ENCODE assay signal across 1 cellular context in the genomic region with DNA sequence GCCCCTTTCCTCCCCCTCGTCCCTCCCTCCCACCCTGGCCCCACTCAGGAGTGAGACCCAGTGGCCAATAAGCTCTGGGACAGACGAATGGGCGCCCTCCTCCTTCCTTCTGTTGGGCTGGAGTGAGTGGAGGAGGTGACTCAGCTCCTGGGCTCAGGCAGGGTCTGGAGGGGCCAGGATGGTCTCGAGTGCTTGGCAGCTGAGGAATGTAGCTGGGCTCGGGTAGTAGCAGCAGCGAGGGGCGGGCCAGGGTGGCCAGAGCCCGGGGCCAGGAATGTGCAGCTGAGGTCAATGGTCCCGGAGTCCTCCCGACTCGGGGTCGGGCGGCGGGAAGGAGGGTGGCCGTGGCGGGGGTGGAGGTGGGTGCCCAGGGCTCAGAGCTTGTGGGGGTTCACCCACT.
TF ChIP-seq lines count a peak whose summit lies in the region.

No MANE protein-coding gene starts in this region.

TF ChIP-seq in endothelial cell of umbilical vein, 7 proteins besides CTCF, POLR2A, EP300 and RAD21:
- TF ChIP-seq POLR2AphosphoS5 (IDR thresholded peaks at IDR 0.05; ENCODE audit: insufficient read depth, low read depth, low read length) (no peak), MYC (IDR thresholded peaks at IDR 0.05; ENCODE audit: low read depth, low read length) (no peak), JUN (IDR thresholded peaks at IDR 0.05; ENCODE audit: borderline replicate concordance, insufficient read depth, insufficient read length, low read depth) (no peak), GATA2 (IDR thresholded peaks at IDR 0.05; ENCODE audit: insufficient read depth, insufficient read length, low read depth, low read length) (no peak), FOS (IDR thresholded peaks at IDR 0.05; ENCODE audit: borderline replicate concordance, insufficient read depth, low read length) (no peak), EZH2 (IDR thresholded peaks at IDR 0.05; ENCODE audit: borderline replicate concordance, low read depth, low read length, severe bottlenecking) (no peak)
- TF ChIP-seq, protein P1, sequence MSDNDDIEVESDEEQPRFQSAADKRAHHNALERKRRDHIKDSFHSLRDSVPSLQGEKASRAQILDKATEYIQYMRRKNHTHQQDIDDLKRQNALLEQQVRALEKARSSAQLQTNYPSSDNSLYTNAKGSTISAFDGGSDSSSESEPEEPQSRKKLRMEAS (IDR thresholded peaks at IDR 0.05; ENCODE audit: insufficient read depth, insufficient read length), result no peak
